Comparison of ENCODE assay signal across 8 cellular contexts in genomic region chr14:95523818-95524448, GRCh38. TPM values are rescaled to one million over a fixed set of nuclear protein-coding genes. Genes with fewer than 3 reads are reported as not detected.
DNase-seq lines count a peak whose midpoint lies in the region; FAIRE-seq lines count a peak whose summit lies in the region.

No MANE protein-coding gene starts in this region.

- no peaks in the 10 kb centered on the region for H3K27me3 Mint-ChIP-seq in CD4-positive, alpha-beta memory T cell

- H3K27ac ChIP-seq in CD4-positive, alpha-beta memory T cell (ENCODE audit: low read depth, low read length), result peak overlapping the region; percentile 60
- H3K27ac ChIP-seq in angular gyrus (ENCODE audit: low read depth, low read length), result peak overlapping the region; percentile 82

- H3K36me3 Mint-ChIP-seq in CD4-positive, alpha-beta memory T cell, result peaks cover 0 to 2% of the 10 kb centered on the region in 2 donors

- CTCF ChIA-PET in CD4-positive, alpha-beta memory T cell (lab: Charles Lee; ENCODE audit: partially characterized antibody), result interaction anchor here (0.8 to 25.2 kb wide), 15 partner anchors 10 to 97 kb away, joined by 3 to 845 read pairs (median 5); partner anchors contain the start of genes GLRX5 and SYNE3

- DNase-seq in CD4-positive, alpha-beta memory T cell, result peak in 3 of 5 donors; percentile 34 to 71 (median 36)
- DNase-seq in NCI-H460 (ENCODE audit: extremely low read depth, low read depth), result peak; percentile 85
- DNase-seq in lung microvascular endothelial cell (ENCODE audit: low read depth in 2 of 2), result peak; percentile 28 to 70
- no peak for DNase-seq in urothelium cell line (ENCODE audit: low spot score)
- DNase-seq in NCI-H187 treated with DMSO at 0.1 percent for 48 hours (lab: John Stamatoyannopoulos, UW), result no peak
- no peak for DNase-seq in NCI-H446 (lab: John Stamatoyannopoulos, UW)
- no peak for DNase-seq in NCI-H128 (lab: John Stamatoyannopoulos, UW; ENCODE audit: unreplicated experiment)

- H3K9me3 Mint-ChIP-seq in CD4-positive, alpha-beta memory T cell, result no peaks in the 10 kb centered on the region

- no peaks in the 10 kb centered on the region for H3K9me3 ChIP-seq in CD4-positive, alpha-beta memory T cell (ENCODE audit: control insufficient read depth in 1 of 2, low read length in 2 of 2)

- peak overlapping the region; percentile 20 to 48 for H3K4me3 ChIP-seq in CD4-positive, alpha-beta memory T cell (ENCODE audit: low read length in 2 of 2)

- H3K27me3 ChIP-seq in CD4-positive, alpha-beta memory T cell (ENCODE audit: insufficient read depth, low read length), result no peaks in the 10 kb centered on the region

- H3K36me3 ChIP-seq in CD4-positive, alpha-beta memory T cell (ENCODE audit: insufficient read depth, low read length), result no peaks in the 10 kb centered on the region

- intact Hi-C loops in CD4-positive, alpha-beta memory T cell (cut with micrococcal nuclease), result loop anchor here (1.0 kb wide), 1 partner anchor 10 kb away; no protein-coding TSS in a partner anchor

- peak overlapping the region; percentile 89 to 95 (median 91) for H3K27ac Mint-ChIP-seq in CD4-positive, alpha-beta memory T cell

- FAIRE-seq in urothelium cell line (lab: Jason Lieb, UNC), result no peak

- peaks cover 82% of the 10 kb centered on the region for H3K4me1 ChIP-seq in CD4-positive, alpha-beta memory T cell (ENCODE audit: insufficient read depth, low read length)

- peak overlapping the region; percentile 71 to 92 (median 83) for H3K4me3 Mint-ChIP-seq in CD4-positive, alpha-beta memory T cell

- POLR2A ChIA-PET in CD4-positive, alpha-beta memory T cell (lab: Charles Lee; ENCODE audit: partially characterized antibody), result interaction anchor here (0.9 to 12.2 kb wide), 15 partner anchors 9 to 366 kb away, joined by 3 to 185 read pairs (median 6); partner anchors contain the start of genes DICER1, GLRX5 and SYNE3

- peaks cover 54 to 79% (median 69%) of the 10 kb centered on the region in 4 donors for H3K4me1 Mint-ChIP-seq in CD4-positive, alpha-beta memory T cell

RNA-seq across cellular contexts. Expression of gene SYNE3, which starts 7.5 kb away (rescaled TPM):
- total RNA-seq in CD4-positive, alpha-beta memory T cell, result 10 to 100 TPM; 47.7 to 52.2 TPM
- 1 to 10 TPM; 4.3 to 9.0 TPM for polyA plus RNA-seq in CD4-positive, alpha-beta memory T cell
- total RNA-seq in NCI-H460 (2014; rRNA removed; shearing (Covaris generic)), result 2.7 and 4.0 TPM in 2 replicates
- polyA plus RNA-seq in NCI-H460 (2014; cell fraction: nucleus; rRNA removed), result 1.1 and 2.6 TPM in 2 replicates
- total RNA-seq in lung microvascular endothelial cell, result 12.0 and 12.5 TPM in 2 replicates

RNA-seq across cellular contexts. Expression of gene GLRX5, which starts 10.9 kb away (rescaled TPM):
- 10 to 100 TPM; 17.6 to 18.7 TPM for total RNA-seq in CD4-positive, alpha-beta memory T cell
- 10 to 100 TPM; 60.3 to 74.7 TPM for polyA plus RNA-seq in CD4-positive, alpha-beta memory T cell
- total RNA-seq in NCI-H460 (2014; rRNA removed; shearing (Covaris generic)), result 52.1 and 56.4 TPM in 2 replicates
- polyA plus RNA-seq in NCI-H460 (2014; cell fraction: nucleus; rRNA removed), result 48.2 and 73.8 TPM in 2 replicates
- total RNA-seq in lung microvascular endothelial cell, result 31.8 and 32.9 TPM in 2 replicates

Comparison
In these comparisons a context has a peak if more than half of its experiments do, and no peak if none do; other contexts are left out.
1. DNase-seq: peak in CD4-positive, alpha-beta memory T cell (3 of 5), NCI-H460 (single experiment) and lung microvascular endothelial cell (2 of 2); none in urothelium cell line (single experiment), NCI-H187 treated with DMSO at 0.1 percent for 48 hours (single experiment), NCI-H446 (0 of 2) and NCI-H128 (single experiment).